Comparison of ENCODE assay signal across 10 cellular contexts in the genomic region with DNA sequence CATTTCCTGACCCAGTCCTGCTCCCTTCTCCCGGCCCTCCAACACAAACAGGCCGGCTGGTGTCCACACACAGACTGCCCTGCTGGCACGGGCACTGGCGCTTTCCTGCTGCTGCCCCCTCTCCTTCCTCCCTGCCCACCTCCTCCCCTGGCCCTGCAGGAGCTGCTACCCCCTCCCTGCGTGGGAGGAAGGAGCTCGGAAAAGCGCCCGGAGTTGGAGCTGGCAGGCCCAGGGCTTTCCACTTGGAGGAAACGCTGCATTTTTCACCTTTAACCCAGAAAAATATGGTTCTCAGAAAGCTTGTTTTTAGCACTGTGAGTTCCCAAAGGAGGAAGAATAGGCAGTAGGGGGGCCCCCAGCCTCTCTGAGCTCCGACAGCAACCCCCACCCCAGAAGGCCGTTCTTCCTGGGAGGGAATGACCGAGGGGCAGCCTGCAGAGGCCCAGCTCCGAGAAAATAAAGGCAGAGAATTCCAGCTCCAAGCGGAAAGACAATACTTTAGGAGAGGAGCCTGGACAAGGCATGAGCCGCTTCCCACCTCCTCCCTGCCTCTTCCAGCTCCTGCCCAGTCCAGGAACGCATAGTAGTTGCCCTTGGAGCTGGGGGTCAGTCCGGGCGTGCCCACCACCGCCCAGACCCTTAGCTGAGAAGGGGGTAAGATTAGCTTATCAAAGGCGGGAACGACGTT.
DNase-seq lines count a peak whose midpoint lies in the region; ATAC-seq and TF ChIP-seq lines count a peak whose summit lies in the region.
"Had no signal": no experiment of that assay in that cellular context is flagged by ENCODE, and none has a peak within 500 bp of the region (broad histone marks: within the 10 kb centered on the region; RNA-seq: fewer than 3 reads in every experiment).

No MANE protein-coding gene starts in this region.

- ATAC-seq in left colon (no peak), HG03196 (IDR thresholded peaks at IDR 0.05; ENCODE audit: unreplicated experiment) (no peak), foreskin keratinocyte (no peak)

- TF ChIP-seq POLR2A in prostate gland (IDR thresholded peaks at IDR 0.05) = no peak

- H3K9me3 ChIP-seq in hepatocyte (ENCODE audit: low read depth) (no peaks in the 10 kb centered on the region), prostate gland (no peaks in the 10 kb centered on the region)

- H3K36me3 Mint-ChIP-seq in brain = no peaks in the 10 kb centered on the region

- H3K27ac ChIP-seq in hepatocyte (peak overlapping the region; percentile 73), prostate gland (peak overlapping the region; percentile 58 to 59), foreskin keratinocyte (no peak overlapping the region)

- peak overlapping the region in 1 of 5 experiments; percentile 49 for H3K4me3 Mint-ChIP-seq in brain
- H3K4me3 Mint-ChIP-seq: B cell had no signal

- no peaks in the 10 kb centered on the region for H3K27me3 Mint-ChIP-seq in brain

- H3K27ac Mint-ChIP-seq in brain = peak overlapping the region in 4 of 5 experiments; percentile 21 to 94 (median 90)
- H3K27ac Mint-ChIP-seq: B cell had no signal

- H3K4me1 Mint-ChIP-seq in brain = peaks cover 36% of the 10 kb centered on the region
- H3K4me1 Mint-ChIP-seq: B cell had no signal

- TF ChIP-seq CTCF in brain (conservative IDR thresholded peaks at IDR 0.05) (no peak), hepatocyte (IDR thresholded peaks at IDR 0.05; ENCODE audit: poor library complexity) (no peak), prostate gland (IDR thresholded peaks at IDR 0.05) (no peak), foreskin keratinocyte (conservative IDR thresholded peaks at IDR 0.05) (no peak)

- no peak overlapping the region for H2AFZ ChIP-seq in hepatocyte

- DNase-seq in AG20443 (ENCODE audit: low spot score) (peak; percentile 47), hepatocyte (ENCODE audit: low spot score) (no peak), prostate gland (ENCODE audit: low spot score) (no peak), left colon (no peak), dedifferentiated amniotic fluid mesenchymal stem cell (ENCODE audit: extremely low spot score) (no peak), foreskin keratinocyte (no peak)
- DNase-seq: NCI-H1694 treated with DMSO at 0.1 percent for 48 hours had no signal

- H3K4me3 ChIP-seq in hepatocyte (no peak overlapping the region), prostate gland (no peak overlapping the region)

- H3K9me3 Mint-ChIP-seq in brain = peaks cover 0 to 3% (median 0%) of the 10 kb centered on the region in 5 experiments

- no peaks in the 10 kb centered on the region for H3K79me2 ChIP-seq in hepatocyte

- intact Hi-C loops in prostate gland (cut with DNase I) = loop anchor here (5.0 kb wide), 1 partner anchor 85 kb away; no protein-coding TSS in a partner anchor
- intact Hi-C loops in left colon (cut with DNase I, micrococcal nuclease) = no loop called here

- H3K9me2 ChIP-seq in hepatocyte (replicated peaks; ENCODE audit: insufficient read depth) = no peaks in the 10 kb centered on the region

- peaks cover 41% of the 10 kb centered on the region for H3K4me1 ChIP-seq in hepatocyte (ENCODE audit: insufficient read depth)
- H3K4me1 ChIP-seq in prostate gland (replicated peaks) = no peaks in the 10 kb centered on the region
- H3K4me1 ChIP-seq in foreskin keratinocyte = peaks cover 22% of the 10 kb centered on the region

- no peak overlapping the region for H3K4me2 ChIP-seq in hepatocyte

- H3K27me3 ChIP-seq in hepatocyte (no peaks in the 10 kb centered on the region), prostate gland (replicated peaks; ENCODE audit: insufficient read depth) (no peaks in the 10 kb centered on the region), foreskin keratinocyte (no peaks in the 10 kb centered on the region)

- H4K20me1 ChIP-seq in hepatocyte (ENCODE audit: insufficient read depth, poor library complexity, severe bottlenecking) = no peaks in the 10 kb centered on the region

- 58% methylated on average over 22 of the region's 22 CpGs for WGBS in hepatocyte (ENCODE audit: low lambda C conversion rate, missing lambda C conversion rate)
- WGBS in prostate gland = 36% methylated on average over 22 of the region's 22 CpGs

- no peaks in the 10 kb centered on the region for H3K36me3 ChIP-seq in hepatocyte (replicated peaks; ENCODE audit: insufficient read depth, low read depth)
- H3K36me3 ChIP-seq in prostate gland = no peaks in the 10 kb centered on the region
